In the genomic region with DNA sequence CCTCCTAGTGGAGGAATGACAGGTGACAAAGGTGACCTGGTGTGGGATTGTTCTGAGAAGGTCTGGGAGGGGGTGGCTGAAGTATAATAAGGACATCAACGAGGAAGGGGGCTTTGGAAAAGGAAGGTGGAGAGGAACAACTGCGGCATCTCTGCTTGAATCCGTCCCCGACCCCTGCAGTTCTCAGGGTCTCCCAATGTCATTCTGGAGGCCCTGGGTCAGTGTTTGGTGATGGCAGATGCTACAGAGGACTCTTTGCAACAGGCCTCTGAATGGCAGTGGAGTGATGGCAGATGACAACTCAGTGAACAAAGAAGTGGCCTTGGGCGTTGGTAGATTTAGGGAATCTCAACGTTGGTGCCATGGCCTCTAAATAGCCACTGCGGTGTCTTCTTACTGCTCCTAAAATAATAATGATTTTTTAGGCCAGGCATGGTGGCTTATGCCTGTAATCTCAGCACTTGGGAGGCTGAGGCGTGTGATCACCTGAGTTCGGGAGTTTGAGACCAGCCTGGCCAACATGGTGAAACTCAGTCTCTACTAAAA, we compare ENCODE assay signal across 8 cellular contexts. TPM values are rescaled to one million over a fixed set of nuclear protein-coding genes. Genes with fewer than 3 reads are reported as not detected.
DNase-seq lines count a peak whose midpoint lies in the region; ATAC-seq and TF ChIP-seq lines count a peak whose summit lies in the region.

No MANE protein-coding gene starts in this region.

- no peaks in the 10 kb centered on the region for H3K9me2 ChIP-seq in SK-N-SH

- H3K4me3 ChIP-seq in SK-N-SH (ENCODE audit: low read depth in 2 of 2, low read length in 1 of 2) (peak overlapping the region; percentile 65 to 85; a peak in 3 of 4 replicates), iPS-15b (ENCODE audit: low read depth, low read length) (peak overlapping the region; percentile 50), testis (peak overlapping the region in 1 of 2 donors; percentile 78)

- ATAC-seq in SK-N-SH treated with all-trans-retinoic acid at 6 μM for 48 hours (no peak), HG03521 (IDR thresholded peaks at IDR 0.05; ENCODE audit: unreplicated experiment) (no peak), GM19023 (IDR thresholded peaks at IDR 0.05; ENCODE audit: unreplicated experiment) (no peak)
- ATAC-seq in activated CD8-positive, alpha-beta T cell treated with anti-CD3 and anti-CD28 coated beads for 36 hours = no peak
- no peak for ATAC-seq in stimulated activated naive CD8-positive, alpha-beta T cell treated with anti-CD3 and anti-CD28 coated beads, Interleukin-15, amount 100 ng/mL, for 72 hours

- TF ChIP-seq EP300 in SK-N-SH (IDR thresholded peaks at IDR 0.05; ENCODE audit: borderline replicate concordance in 1 of 2, low read depth in 1 of 2, low read length in 1 of 2) = no peak

- intact Hi-C loops in activated CD8-positive, alpha-beta T cell treated with anti-CD3 and anti-CD28 coated beads for 36 hours (cut with micrococcal nuclease) = no loop called here
- intact Hi-C loops in testis (cut with DNase I; ENCODE audit: low total_unique reads) = no loop called here

- H3K4me3 Mint-ChIP-seq in activated CD8-positive, alpha-beta T cell treated with anti-CD3 and anti-CD28 coated beads for 36 hours = peak overlapping the region; percentile 94
- H3K4me3 Mint-ChIP-seq in stimulated activated naive CD8-positive, alpha-beta T cell treated with anti-CD3 and anti-CD28 coated beads, Interleukin-15, amount 100 ng/mL, for 72 hours = peak overlapping the region; percentile 95 to 98

- H3K9ac ChIP-seq in SK-N-SH (no peak overlapping the region; the same call in 1 of the 2 replicates), iPS-15b (ENCODE audit: low read depth, low read length) (no peak overlapping the region)

- TF ChIP-seq CTCF in SK-N-SH (IDR thresholded peaks at IDR 0.05) (no peak), testis (IDR thresholded peaks at IDR 0.05) (no peak)
- TF ChIP-seq CTCF in activated CD8-positive, alpha-beta T cell treated with anti-CD3 and anti-CD28 coated beads for 36 hours (IDR thresholded peaks at IDR 0.05) = no peak

- H3K27me3 Mint-ChIP-seq in activated CD8-positive, alpha-beta T cell treated with anti-CD3 and anti-CD28 coated beads for 36 hours = no peaks in the 10 kb centered on the region
- no peaks in the 10 kb centered on the region for H3K27me3 Mint-ChIP-seq in stimulated activated naive CD8-positive, alpha-beta T cell treated with anti-CD3 and anti-CD28 coated beads, Interleukin-15, amount 100 ng/mL, for 72 hours

- H3K79me2 ChIP-seq in SK-N-SH (ENCODE audit: insufficient read depth) = peaks cover 4% of the 10 kb centered on the region; the same call in 1 of the 2 replicates

- peaks cover 10% of the 10 kb centered on the region for H3K36me3 Mint-ChIP-seq in activated CD8-positive, alpha-beta T cell treated with anti-CD3 and anti-CD28 coated beads for 36 hours (ENCODE audit: low read depth)

- H3K27me3 ChIP-seq in SK-N-SH (ENCODE audit: insufficient read depth) (no peaks in the 10 kb centered on the region), iPS-15b (ENCODE audit: control insufficient read depth, insufficient read depth, low read length) (peaks cover 3% of the 10 kb centered on the region), testis (no peaks in the 10 kb centered on the region)

- H3K36me3 ChIP-seq in SK-N-SH (replicated peaks in 1 of 2; ENCODE audit: control insufficient read depth in 1 of 2, insufficient read depth in 2 of 2, low read length in 1 of 2) = peaks cover 0 to 24% of the 10 kb centered on the region in 2 experiments
- H3K36me3 ChIP-seq in iPS-15b (ENCODE audit: control insufficient read depth, insufficient read depth, low read length) = peaks cover 16% of the 10 kb centered on the region
- no peaks in the 10 kb centered on the region for H3K36me3 ChIP-seq in testis (ENCODE audit: low read depth, missing control alignments)

- H3K9me3 Mint-ChIP-seq in activated CD8-positive, alpha-beta T cell treated with anti-CD3 and anti-CD28 coated beads for 36 hours = no peaks in the 10 kb centered on the region
- H3K9me3 Mint-ChIP-seq in stimulated activated naive CD8-positive, alpha-beta T cell treated with anti-CD3 and anti-CD28 coated beads, Interleukin-15, amount 100 ng/mL, for 72 hours = no peaks in the 10 kb centered on the region

- H3K9me3 ChIP-seq in SK-N-SH (no peaks in the 10 kb centered on the region), iPS-15b (ENCODE audit: control insufficient read depth, insufficient read depth, low read length) (no peaks in the 10 kb centered on the region), testis (no peaks in the 10 kb centered on the region)

- H3K4me1 ChIP-seq in SK-N-SH (ENCODE audit: control insufficient read depth in 1 of 2, insufficient read depth in 2 of 2, low read depth in 1 of 2, low read length in 1 of 2) (peaks cover 0 to 7% of the 10 kb centered on the region in 2 experiments; a peak in 1 of 4 replicates), iPS-15b (ENCODE audit: control insufficient read depth, insufficient read depth, low read length) (no peaks in the 10 kb centered on the region), testis (no peaks in the 10 kb centered on the region)

- H3K4me1 Mint-ChIP-seq in activated CD8-positive, alpha-beta T cell treated with anti-CD3 and anti-CD28 coated beads for 36 hours (ENCODE audit: low read depth) = peaks cover 15% of the 10 kb centered on the region
- peaks cover 26% of the 10 kb centered on the region for H3K4me1 Mint-ChIP-seq in stimulated activated naive CD8-positive, alpha-beta T cell treated with anti-CD3 and anti-CD28 coated beads, Interleukin-15, amount 100 ng/mL, for 72 hours

- H4K20me1 ChIP-seq in SK-N-SH (ENCODE audit: insufficient read depth) = no peaks in the 10 kb centered on the region

- DNase-seq in SK-N-SH (no peak), testis (no peak)
- DNase-seq in activated CD8-positive, alpha-beta T cell treated with anti-CD3 and anti-CD28 coated beads for 36 hours = no peak
- DNase-seq in stimulated activated naive CD8-positive, alpha-beta T cell treated with anti-CD3 and anti-CD28 coated beads, Interleukin-15, amount 100 ng/mL, for 72 hours = no peak

- 93% methylated on average over 9 of the region's 9 CpGs for WGBS in SK-N-SH (ENCODE audit: low lambda C conversion rate)
- 82 to 90% methylated on average over 9 of the region's 9 CpGs for WGBS in testis, 2 donors

- H3F3A ChIP-seq in SK-N-SH (replicated peaks; ENCODE audit: insufficient read depth) = peaks cover 3% of the 10 kb centered on the region

- H2AFZ ChIP-seq in SK-N-SH (ENCODE audit: low read depth) = no peak overlapping the region

- H3K27ac ChIP-seq in SK-N-SH (ENCODE audit: low read depth in 2 of 2, low read length in 1 of 2) (no peak overlapping the region), testis (peak overlapping the region in 1 of 2 donors; percentile 86)

- CTCF ChIA-PET in SK-N-SH (lab: Yijun Ruan, JAX) = interaction anchor here (0.7 to 3.2 kb wide), 8 partner anchors 11 to 316 kb away, joined by 3 to 16 read pairs (median 4); no protein-coding TSS in a partner anchor
- CTCF ChIA-PET in activated CD8-positive, alpha-beta T cell treated with anti-CD3 and anti-CD28 coated beads for 36 hours (lab: Charles Lee) = interaction anchor here (2.6 kb wide), 1 partner anchor 11 kb away, joined by 8 read pairs; no protein-coding TSS in a partner anchor

- H3K27ac Mint-ChIP-seq in activated CD8-positive, alpha-beta T cell treated with anti-CD3 and anti-CD28 coated beads for 36 hours = peak overlapping the region; percentile 89
- H3K27ac Mint-ChIP-seq in stimulated activated naive CD8-positive, alpha-beta T cell treated with anti-CD3 and anti-CD28 coated beads, Interleukin-15, amount 100 ng/mL, for 72 hours = peak overlapping the region; percentile 57 to 97

- POLR2A ChIA-PET in SK-N-SH (lab: Yijun Ruan, JAX) = no interaction called here
- POLR2A ChIA-PET in activated CD8-positive, alpha-beta T cell treated with anti-CD3 and anti-CD28 coated beads for 36 hours (lab: Charles Lee) = no interaction called here

- peak overlapping the region; percentile 99 for H3K4me2 ChIP-seq in SK-N-SH

- TF ChIP-seq POLR2A in testis (IDR thresholded peaks at IDR 0.05) = no peak

- no peak for TF ChIP-seq RAD21 in SK-N-SH (IDR thresholded peaks at IDR 0.05; ENCODE audit: low read length)

TF ChIP-seq in SK-N-SH, 30 proteins besides CTCF, POLR2A, EP300 and RAD21 (continues in another document):
- TF ChIP-seq FOXM1 (IDR thresholded peaks at IDR 0.05; ENCODE audit: low read depth) = no peak
- TF ChIP-seq EZH2phosphoT487 (IDR thresholded peaks at IDR 0.05; ENCODE audit: borderline replicate concordance, low read depth) = no peak
- TF ChIP-seq JUND (IDR thresholded peaks at IDR 0.05) = no peak

TF ChIP-seq in SK-N-SH treated with all-trans-retinoic acid at 6 μM for 48 hours, 23 proteins besides CTCF, POLR2A, EP300 and RAD21 (continues in another document):
- TF ChIP-seq ZC3H10 (CRISPR knock-in tag; IDR thresholded peaks at IDR 0.05) (no peak), PPARA (CRISPR knock-in tag; IDR thresholded peaks at IDR 0.05; ENCODE audit: borderline replicate concordance) (no peak), ESRRG (CRISPR knock-in tag; IDR thresholded peaks at IDR 0.05) (no peak), ARNTL (CRISPR knock-in tag; IDR thresholded peaks at IDR 0.05; ENCODE audit: borderline replicate concordance, low read depth) (no peak), ZFP30 (CRISPR knock-in tag; IDR thresholded peaks at IDR 0.05) (no peak)
- TF ChIP-seq, protein P1, sequence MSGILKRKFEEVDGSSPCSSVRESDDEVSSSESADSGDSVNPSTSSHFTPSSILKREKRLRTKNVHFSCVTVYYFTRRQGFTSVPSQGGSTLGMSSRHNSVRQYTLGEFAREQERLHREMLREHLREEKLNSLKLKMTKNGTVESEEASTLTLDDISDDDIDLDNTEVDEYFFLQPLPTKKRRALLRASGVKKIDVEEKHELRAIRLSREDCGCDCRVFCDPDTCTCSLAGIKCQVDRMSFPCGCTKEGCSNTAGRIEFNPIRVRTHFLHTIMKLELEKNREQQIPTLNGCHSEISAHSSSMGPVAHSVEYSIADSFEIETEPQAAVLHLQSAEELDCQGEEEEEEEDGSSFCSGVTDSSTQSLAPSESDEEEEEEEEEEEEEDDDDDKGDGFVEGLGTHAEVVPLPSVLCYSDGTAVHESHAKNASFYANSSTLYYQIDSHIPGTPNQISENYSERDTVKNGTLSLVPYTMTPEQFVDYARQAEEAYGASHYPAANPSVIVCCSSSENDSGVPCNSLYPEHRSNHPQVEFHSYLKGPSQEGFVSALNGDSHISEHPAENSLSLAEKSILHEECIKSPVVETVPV (CRISPR knock-in tag; IDR thresholded peaks at IDR 0.05) = no peak

RNA-seq across cellular contexts. Expression of a gene that starts 1.3 kb away (rescaled TPM):
- polyA plus RNA-seq in SK-N-SH (2012; rRNA removed) (30.1 and 30.4 TPM in 2 replicates), testis (ENCODE audit: insufficient read depth, low read depth, low replicate concordance) (20.3 TPM)
- polyA plus RNA-seq in SK-N-SH (2012; cell fraction: cytosol; rRNA removed) = 4.5 and 7.0 TPM in 2 replicates
- polyA plus RNA-seq in SK-N-SH (2012; cell fraction: nucleus; rRNA removed) = 252 and 275 TPM in 2 replicates
- total RNA-seq in activated CD8-positive, alpha-beta T cell treated with anti-CD3 and anti-CD28 coated beads for 36 hours = 10 to 100 TPM; 41.3 to 41.8 TPM
- 10 to 100 TPM; 34.9 to 48.5 TPM for total RNA-seq in testis

RNA-seq across cellular contexts. Expression of a gene that starts 52.0 kb away (rescaled TPM):
- polyA plus RNA-seq in SK-N-SH (2012; rRNA removed) (11.6 and 14.3 TPM in 2 replicates), testis (ENCODE audit: insufficient read depth, low read depth, low replicate concordance) (22.5 TPM)
- 5.3 and 10.0 TPM in 2 replicates for polyA plus RNA-seq in SK-N-SH (2012; cell fraction: cytosol; rRNA removed)
- 9.1 and 10.1 TPM in 2 replicates for polyA plus RNA-seq in SK-N-SH (2012; cell fraction: nucleus; rRNA removed)
- total RNA-seq in activated CD8-positive, alpha-beta T cell treated with anti-CD3 and anti-CD28 coated beads for 36 hours = under 1 TPM; 0.13 to 0.14 TPM
- 1 to 10 TPM; 9.1 to 9.8 TPM for total RNA-seq in testis

Comparison
In these comparisons a context has a peak if more than half of its experiments do, and no peak if none do; other contexts are left out.
1. RNA of a gene that starts 52.0 kb away (total RNA-seq): 9.1 to 9.8 TPM in testis; 0.13 to 0.14 TPM in activated CD8-positive, alpha-beta T cell treated with anti-CD3 and anti-CD28 coated beads for 36 hours; every median in the first group is over 4 times any median in the second.